In genomic region chr12:108515916-108516315, GRCh38 we compare ENCODE assay signal across 8 cellular contexts. TPM values are rescaled to one million over a fixed set of nuclear protein-coding genes. Genes with fewer than 3 reads are reported as not detected.
DNase-seq lines count a peak whose midpoint lies in the region; ATAC-seq, FAIRE-seq and TF ChIP-seq lines count a peak whose summit lies in the region.

No MANE protein-coding gene starts in this region.

- no peaks in the 10 kb centered on the region; the same call in 2 of the 3 replicates for H3K4me1 ChIP-seq in A549
- H3K4me1 ChIP-seq in HAP-1, result peaks cover 7% of the 10 kb centered on the region; the same call in 1 of the 2 replicates
- H3K4me1 ChIP-seq in adipocyte (ENCODE audit: control insufficient read depth, insufficient read depth, low read length), result peaks cover 11% of the 10 kb centered on the region
- peaks cover 0 to 4% of the 10 kb centered on the region in 2 donors for H3K4me1 ChIP-seq in lung (ENCODE audit: control insufficient read depth in 2 of 2, insufficient read depth in 2 of 2, low read length in 2 of 2)

- TF ChIP-seq RAD21 in A549 (conservative IDR thresholded peaks at IDR 0.05 in 1 of 2, IDR thresholded peaks at IDR 0.05 in 1 of 2), result no peak

- ATAC-seq in A549, result peak; percentile 6 to 7; a peak in 3 of 6 replicates
- ATAC-seq in lung (ENCODE audit: insufficient read depth, low FRiP score), result no peak
- ATAC-seq in HG03135 (IDR thresholded peaks at IDR 0.05; ENCODE audit: unreplicated experiment), result no peak

- in situ Hi-C loops in HAP-1 (cut with MboI; ENCODE audit: low sequenced_read_pairs), result loop anchor here (25.0 kb wide), 1 partner anchor 829 kb away; the partner anchor contains the start of gene PWP1

- no peaks in the 10 kb centered on the region for H3K9me3 ChIP-seq in A549
- no peaks in the 10 kb centered on the region for H3K9me3 ChIP-seq in HAP-1
- H3K9me3 ChIP-seq in adipocyte (ENCODE audit: control insufficient read depth, low read length), result no peaks in the 10 kb centered on the region
- no peaks in the 10 kb centered on the region for H3K9me3 ChIP-seq in lung (ENCODE audit: control insufficient read depth in 2 of 2, insufficient read depth in 1 of 2, low read length in 1 of 2)

- POLR2A ChIA-PET in A549 (lab: Yijun Ruan, JAX), result no interaction called here

- WGBS in A549 (ENCODE audit: missing lambda C conversion rate), result 84% methylated on average over 5 of the region's 5 CpGs
- 58 to 60% methylated on average over 5 of the region's 5 CpGs for WGBS in lung, 2 donors

- H3K27ac ChIP-seq in A549 (peak overlapping the region; percentile 66 to 85; a peak in 5 of 6 replicates), lung (ENCODE audit: low read depth in 1 of 2, low read length in 1 of 2) (no peak overlapping the region)

- FAIRE-seq in A549 (lab: Jason Lieb, UNC), result no peak

- peak in 1 of 2 experiments; percentile 26 for DNase-seq in A549 (ENCODE audit: low read depth in 1 of 2, low spot score in 1 of 2)
- DNase-seq in HAP-1 (ENCODE audit: low spot score in 2 of 2), result peak in 1 of 2 experiments; percentile 29
- DNase-seq in adipocyte (ENCODE audit: low read depth), result no peak
- no peak for DNase-seq in lung (ENCODE audit: low spot score)
- DNase-seq in SK-N-DZ (ENCODE audit: low spot score), result no peak
- DNase-seq in SKM-1 treated with dmso at 0.1 percent for 144 hours (lab: John Stamatoyannopoulos, UW; ENCODE audit: unreplicated experiment), result no peak
- DNase-seq in amygdala (lab: John Stamatoyannopoulos, UW), result no peak

- peak overlapping the region; percentile 88 for H3K9ac ChIP-seq in adipocyte (ENCODE audit: low read length)

- TF ChIP-seq CTCF in A549 (IDR thresholded peaks at IDR 0.05) (no peak), lung (IDR thresholded peaks at IDR 0.05; ENCODE audit: control extremely low read depth, extremely low read depth) (no peak)

- no peaks in the 10 kb centered on the region for H3K27me3 ChIP-seq in HAP-1 (ENCODE audit: low read depth)
- peaks cover 4% of the 10 kb centered on the region for H3K27me3 ChIP-seq in adipocyte (replicated peaks; ENCODE audit: control insufficient read depth, insufficient read depth, low read length)
- no peaks in the 10 kb centered on the region for H3K27me3 ChIP-seq in lung (ENCODE audit: control insufficient read depth, insufficient read depth)

- H3K36me3 ChIP-seq in HAP-1 (replicated peaks) (peaks cover 38% of the 10 kb centered on the region), adipocyte (ENCODE audit: control insufficient read depth, insufficient read depth, low read length, severe bottlenecking) (peaks cover 38% of the 10 kb centered on the region), lung (ENCODE audit: control insufficient read depth in 2 of 2, insufficient read depth in 2 of 2, low read length in 2 of 2) (peaks cover 10 to 26% of the 10 kb centered on the region in 2 donors)

- peak overlapping the region; percentile 71 for H3K4me2 ChIP-seq in A549

- CTCF ChIA-PET in A549 (lab: Yijun Ruan, JAX), result interaction anchor here (1.1 to 10.8 kb wide), 4 partner anchors 11 to 525 kb away, joined by 4 to 113 read pairs (median 12); no protein-coding TSS in a partner anchor

- no peak for TF ChIP-seq POLR2A in A549 (IDR thresholded peaks at IDR 0.05; ENCODE audit: low read length)

- H3K4me3 ChIP-seq in A549, result peak overlapping the region; percentile 66
- H3K4me3 ChIP-seq in HAP-1, result peak overlapping the region; percentile 74
- H3K4me3 ChIP-seq in adipocyte (ENCODE audit: low read length), result peak overlapping the region; percentile 90
- H3K4me3 ChIP-seq in lung, result peak overlapping the region; percentile 89

- TF ChIP-seq EP300 in A549 (IDR thresholded peaks at IDR 0.05), result no peak

TF ChIP-seq in A549, 52 proteins besides CTCF, POLR2A, EP300 and RAD21:
- TF ChIP-seq NPAS2 (CRISPR knock-in tag; IDR thresholded peaks at IDR 0.05; ENCODE audit: borderline replicate concordance) (no peak), JUN (IDR thresholded peaks at IDR 0.05) (no peak), PHF8 (IDR thresholded peaks at IDR 0.05; ENCODE audit: borderline replicate concordance, low read depth) (no peak), RCOR1 (IDR thresholded peaks at IDR 0.05; ENCODE audit: low read depth, low read length) (no peak), CBX8 (IDR thresholded peaks at IDR 0.05) (no peak), MAZ (IDR thresholded peaks at IDR 0.05; ENCODE audit: borderline replicate concordance, low read depth, low read length) (no peak), PBX3 (IDR thresholded peaks at IDR 0.05) (no peak), FOSB (CRISPR knock-in tag; IDR thresholded peaks at IDR 0.05) (no peak), TFCP2L1 (CRISPR knock-in tag; IDR thresholded peaks at IDR 0.05) (no peak), HES2 (IDR thresholded peaks at IDR 0.05) (no peak), CHD4 (IDR thresholded peaks at IDR 0.05; ENCODE audit: borderline replicate concordance) (no peak), POLR2AphosphoS2 (conservative IDR thresholded peaks at IDR 0.05; ENCODE audit: low read length) (no peak)
TF ChIP-seq in A549: peak in this region for 0.

RNA-seq across cellular contexts. Expression of gene FICD, which starts 0.8 kb away (rescaled TPM):
- polyA plus RNA-seq in A549 (2011; rRNA removed), result 1.7 and 4.8 TPM in 2 replicates
- polyA plus RNA-seq in A549 (2012; cell fraction: cytosol; rRNA removed), result 0.71 and 0.95 TPM in 2 replicates
- polyA plus RNA-seq in A549 (2012; cell fraction: nucleus; rRNA removed), result 1.3 and 1.4 TPM in 2 replicates
- 1.9 to 2.5 TPM (median 2.1 TPM) in 3 replicates for polyA plus RNA-seq in A549 (2017; fragmentation: RNase III; extraction: RNeasy Plus Mini Kit Qiagen cat#74134 plus additional on column Dnase treatment)
- 8.2 and 9.8 TPM in 2 replicates for polyA minus RNA-seq in A549 (2011; rRNA and poly(A)+ RNA removed)
- 10 to 100 TPM in 1 of 2 donors, 1 to 10 TPM in 1; 4.8 to 17.1 TPM for total RNA-seq in lung
- polyA plus RNA-seq in lung, result 1 to 10 TPM; 3.5 to 9.3 TPM
- polyA plus RNA-seq in SK-N-DZ (2014; cell fraction: cytosol; rRNA removed), result 2.5 and 2.6 TPM in 2 replicates
- polyA plus RNA-seq in SK-N-DZ (2014; cell fraction: nucleus; rRNA removed), result 4.2 and 5.0 TPM in 2 replicates

RNA-seq across cellular contexts. Expression of gene SART3, which starts 45.1 kb away (rescaled TPM):
- polyA plus RNA-seq in A549 (2011; rRNA removed), result 51.8 and 52.7 TPM in 2 replicates
- polyA plus RNA-seq in A549 (2012; cell fraction: cytosol; rRNA removed), result 27.4 and 33.8 TPM in 2 replicates
- 33.0 and 47.5 TPM in 2 replicates for polyA plus RNA-seq in A549 (2012; cell fraction: nucleus; rRNA removed)
- 77.2 to 83.2 TPM (median 81.5 TPM) in 3 replicates for polyA plus RNA-seq in A549 (2017; fragmentation: RNase III; extraction: RNeasy Plus Mini Kit Qiagen cat#74134 plus additional on column Dnase treatment)
- polyA minus RNA-seq in A549 (2011; rRNA and poly(A)+ RNA removed), result 53.1 and 59.4 TPM in 2 replicates
- total RNA-seq in lung, result 100 to 1,000 TPM in 1 of 2 donors, 10 to 100 TPM in 1; 46.5 to 107 TPM
- polyA plus RNA-seq in lung, result 10 to 100 TPM; 12.2 to 23.3 TPM
- 88.6 and 93.4 TPM in 2 replicates for polyA plus RNA-seq in SK-N-DZ (2014; cell fraction: cytosol; rRNA removed)
- 90.4 and 90.9 TPM in 2 replicates for polyA plus RNA-seq in SK-N-DZ (2014; cell fraction: nucleus; rRNA removed)

RNA-seq across cellular contexts. Expression of gene ISCU, which starts 46.5 kb away (rescaled TPM):
- polyA plus RNA-seq in A549 (2011; rRNA removed) (174 and 177 TPM in 2 replicates), A549 (2017; fragmentation: RNase III; extraction: RNeasy Plus Mini Kit Qiagen cat#74134 plus additional on column Dnase treatment) (97.1 to 101 TPM (median 97.5 TPM) in 3 replicates), lung (100 to 1,000 TPM in 1 of 2 donors, 10 to 100 TPM in 1; 95.5 to 132 TPM)
- 81.6 and 86.3 TPM in 2 replicates for polyA plus RNA-seq in A549 (2012; cell fraction: cytosol; rRNA removed)
- 33.9 and 64.2 TPM in 2 replicates for polyA plus RNA-seq in A549 (2012; cell fraction: nucleus; rRNA removed)
- 42.4 and 60.2 TPM in 2 replicates for polyA minus RNA-seq in A549 (2011; rRNA and poly(A)+ RNA removed)
- 10 to 100 TPM; 86.2 to 93.0 TPM for total RNA-seq in lung
- 91.8 and 103 TPM in 2 replicates for polyA plus RNA-seq in SK-N-DZ (2014; cell fraction: cytosol; rRNA removed)
- polyA plus RNA-seq in SK-N-DZ (2014; cell fraction: nucleus; rRNA removed), result 135 and 155 TPM in 2 replicates

Comparison
In these comparisons a context has a peak if more than half of its experiments do, and no peak if none do; other contexts are left out.
1. ATAC-seq: peak in A549 (2 of 2); none in lung (single experiment) and HG03135 (single experiment).
2. H3K27ac ChIP-seq: peak in A549 (2 of 2); none in lung (0 of 2).
3. Peak in every context shown above with its lines, with median percentiles within 50 percentile points of each other: H3K4me3 ChIP-seq.